15 cellular contexts compared by ENCODE assay signal in the genomic region with DNA sequence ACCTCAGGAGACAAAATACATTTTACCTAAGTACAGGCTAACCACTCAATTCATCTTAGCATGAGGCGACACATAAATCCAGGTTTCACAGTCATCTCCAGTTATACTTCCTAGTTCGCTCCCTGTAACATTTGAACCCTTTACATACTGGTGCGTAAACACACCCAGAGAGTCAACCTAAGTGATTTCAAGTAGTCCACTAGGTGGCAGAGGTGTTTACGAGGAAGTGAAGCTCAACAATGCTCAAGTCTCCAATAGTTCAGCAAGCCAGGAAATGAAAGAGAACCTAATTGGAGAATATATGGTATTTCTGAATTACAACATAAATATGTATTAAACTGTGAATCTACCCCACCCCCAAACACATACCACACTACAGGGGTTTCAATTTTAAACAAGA.
DNase-seq lines count a peak whose midpoint lies in the region; ATAC-seq, FAIRE-seq and TF ChIP-seq lines count a peak whose summit lies in the region.
"Had no signal": no experiment of that assay in that cellular context is flagged by ENCODE, and none has a peak within 500 bp of the region (broad histone marks: within the 10 kb centered on the region; RNA-seq: fewer than 3 reads in every experiment).

No MANE protein-coding gene starts in this region.

- H3K27me3 ChIP-seq in breast epithelium (no peaks in the 10 kb centered on the region), brain microvascular endothelial cell (replicated peaks) (no peaks in the 10 kb centered on the region), small intestine (ENCODE audit: control insufficient read depth in 2 of 2, insufficient read depth in 2 of 2, low read length in 2 of 2) (no peaks in the 10 kb centered on the region)
- no peaks in the 10 kb centered on the region for H3K27me3 ChIP-seq in CD4-positive, alpha-beta memory T cell (ENCODE audit: insufficient read depth, low read length)
- H3K27me3 ChIP-seq: heart left ventricle, SJCRH30, suprapubic skin had no signal

- H3K4me1 ChIP-seq in breast epithelium (no peaks in the 10 kb centered on the region), small intestine (ENCODE audit: control insufficient read depth in 2 of 2, insufficient read depth in 1 of 2, low read depth in 1 of 2, low read length in 1 of 2) (no peaks in the 10 kb centered on the region)
- no peaks in the 10 kb centered on the region for H3K4me1 ChIP-seq in CD4-positive, alpha-beta memory T cell (ENCODE audit: insufficient read depth, low read length)
- H3K4me1 ChIP-seq: SJCRH30 had no signal

- H3K4me3 ChIP-seq in breast epithelium (no peak overlapping the region), brain microvascular endothelial cell (ENCODE audit: low read depth, low read length) (no peak overlapping the region), small intestine (ENCODE audit: low read depth in 1 of 2, low read length in 2 of 2) (no peak overlapping the region)
- H3K4me3 ChIP-seq in CD4-positive, alpha-beta memory T cell (ENCODE audit: low read length in 2 of 2): no peak overlapping the region
- H3K4me3 ChIP-seq: heart left ventricle, SJCRH30, suprapubic skin had no signal

- BruUV-seq in MCF 10A (replicated peaks; lab: Mats Ljungman, UMichigan): no TSS peak

- H3K4me3 Mint-ChIP-seq in MCF 10A (ENCODE audit: unreplicated experiment): no peak overlapping the region
- H3K4me3 Mint-ChIP-seq in naive thymus-derived CD8-positive, alpha-beta T cell: no peak overlapping the region
- H3K4me3 Mint-ChIP-seq in CD4-positive, alpha-beta memory T cell: no peak overlapping the region
- H3K4me3 Mint-ChIP-seq: activated CD8-positive, alpha-beta memory T cell treated with anti-CD3 and anti-CD28 coated beads, Interleukin-2, amount 10 ng/mL, durations not matched to agents 7 days and 5 days; CD8-positive, alpha-beta memory T cell; central memory CD8-positive, alpha-beta T cell; IgD-negative memory B cell had no signal

- no peak overlapping the region for H3K27ac Mint-ChIP-seq in MCF 10A (ENCODE audit: low read depth, unreplicated experiment)
- H3K27ac Mint-ChIP-seq in naive thymus-derived CD8-positive, alpha-beta T cell: no peak overlapping the region
- no peak overlapping the region for H3K27ac Mint-ChIP-seq in CD4-positive, alpha-beta memory T cell
- H3K27ac Mint-ChIP-seq: activated CD8-positive, alpha-beta memory T cell treated with anti-CD3 and anti-CD28 coated beads, Interleukin-2, amount 10 ng/mL, durations not matched to agents 7 days and 5 days; CD8-positive, alpha-beta memory T cell; IgD-negative memory B cell had no signal

- in situ Hi-C loops in brain microvascular endothelial cell (cut with HindIII; ENCODE audit: low pct_ligation_motif_present, low sequenced_read_pairs): no loop called here

- H3K36me3 ChIP-seq in breast epithelium (no peaks in the 10 kb centered on the region), brain microvascular endothelial cell (replicated peaks) (no peaks in the 10 kb centered on the region), small intestine (ENCODE audit: control insufficient read depth in 2 of 2, insufficient read depth in 2 of 2, low read length in 2 of 2) (no peaks in the 10 kb centered on the region)
- no peaks in the 10 kb centered on the region for H3K36me3 ChIP-seq in CD4-positive, alpha-beta memory T cell (ENCODE audit: insufficient read depth, low read length)
- H3K36me3 ChIP-seq: heart left ventricle, SJCRH30, suprapubic skin had no signal

- intact Hi-C loops in MCF 10A (cut with micrococcal nuclease): no loop called here
- intact Hi-C loops in breast epithelium (cut with DNase I; ENCODE audit: low total_unique reads): no loop called here
- intact Hi-C loops in CD4-positive, alpha-beta memory T cell (cut with micrococcal nuclease): no loop called here

- DNase-seq in MCF 10A (ENCODE audit: unreplicated experiment) (peak; percentile 20), breast epithelium (ENCODE audit: low spot score in 2 of 2) (no peak), MV-4-11 (lab: John Stamatoyannopoulos, UW) (peak; percentile 15), brain microvascular endothelial cell (no peak), small intestine (peak; percentile 14)
- no peak for DNase-seq in naive thymus-derived CD8-positive, alpha-beta T cell
- no peak for DNase-seq in CD4-positive, alpha-beta memory T cell
- DNase-seq: activated CD8-positive, alpha-beta memory T cell treated with anti-CD3 and anti-CD28 coated beads, Interleukin-2, amount 10 ng/mL, durations not matched to agents 7 days and 5 days; CD8-positive, alpha-beta memory T cell; heart left ventricle had no signal

- TF ChIP-seq CTCF in MCF 10A (IDR thresholded peaks at IDR 0.05; ENCODE audit: unreplicated experiment) (no peak), breast epithelium (IDR thresholded peaks at IDR 0.05) (no peak), brain microvascular endothelial cell (IDR thresholded peaks at IDR 0.05; ENCODE audit: low read depth, low read length, missing control alignments) (peak; percentile 48)

- H3K4me1 Mint-ChIP-seq in MCF 10A (ENCODE audit: insufficient read depth, unreplicated experiment): peaks cover 23% of the 10 kb centered on the region
- H3K4me1 Mint-ChIP-seq in naive thymus-derived CD8-positive, alpha-beta T cell: no peaks in the 10 kb centered on the region
- no peaks in the 10 kb centered on the region for H3K4me1 Mint-ChIP-seq in CD4-positive, alpha-beta memory T cell
- H3K4me1 Mint-ChIP-seq: CD8-positive, alpha-beta memory T cell; central memory CD8-positive, alpha-beta T cell; IgD-negative memory B cell had no signal

- TF ChIP-seq POLR2A in breast epithelium (IDR thresholded peaks at IDR 0.05): no peak

- H3K9me3 Mint-ChIP-seq in MCF 10A (ENCODE audit: unreplicated experiment): no peaks in the 10 kb centered on the region
- H3K9me3 Mint-ChIP-seq in naive thymus-derived CD8-positive, alpha-beta T cell: peaks cover 0 to 10% (median 6%) of the 10 kb centered on the region in 9 donors
- peaks cover 0 to 9% (median 2%) of the 10 kb centered on the region in 8 donors for H3K9me3 Mint-ChIP-seq in CD4-positive, alpha-beta memory T cell

- no peaks in the 10 kb centered on the region for H3K27me3 Mint-ChIP-seq in MCF 10A (ENCODE audit: insufficient read depth, unreplicated experiment)
- H3K27me3 Mint-ChIP-seq in naive thymus-derived CD8-positive, alpha-beta T cell: no peaks in the 10 kb centered on the region
- no peaks in the 10 kb centered on the region for H3K27me3 Mint-ChIP-seq in CD4-positive, alpha-beta memory T cell
- H3K27me3 Mint-ChIP-seq: activated CD8-positive, alpha-beta memory T cell treated with anti-CD3 and anti-CD28 coated beads, Interleukin-2, amount 10 ng/mL, durations not matched to agents 7 days and 5 days; CD8-positive, alpha-beta memory T cell; central memory CD8-positive, alpha-beta T cell had no signal

- FAIRE-seq in small intestine (lab: Jason Lieb, UNC): no peak

- H3K9me3 ChIP-seq in breast epithelium (no peaks in the 10 kb centered on the region), small intestine (ENCODE audit: control insufficient read depth, low read depth) (no peaks in the 10 kb centered on the region)
- no peaks in the 10 kb centered on the region for H3K9me3 ChIP-seq in CD4-positive, alpha-beta memory T cell (ENCODE audit: control insufficient read depth in 1 of 2, low read length in 2 of 2)
- H3K9me3 ChIP-seq: suprapubic skin had no signal

- 86 to 91% (median 87%) methylated on average over 4 of the region's 4 CpGs for WGBS in small intestine, 3 donors

- ATAC-seq in HG02610 (IDR thresholded peaks at IDR 0.05; ENCODE audit: unreplicated experiment): no peak
- no peak for ATAC-seq in naive thymus-derived CD8-positive, alpha-beta T cell
- ATAC-seq: activated CD8-positive, alpha-beta memory T cell treated with anti-CD3 and anti-CD28 coated beads, Interleukin-2, amount 10 ng/mL, durations not matched to agents 7 days and 5 days; heart left ventricle had no signal

- CTCF ChIA-PET in MCF 10A (lab: Yijun Ruan, JAX): interaction anchor here (0.6 to 1.2 kb wide), 2 partner anchors 50 to 57 kb away, joined by 3 read pairs; no protein-coding TSS in a partner anchor
- CTCF ChIA-PET in CD4-positive, alpha-beta memory T cell (lab: Charles Lee; ENCODE audit: partially characterized antibody): no interaction called here

- H3K27ac ChIP-seq in breast epithelium: no peak overlapping the region
- no peak overlapping the region for H3K27ac ChIP-seq in brain microvascular endothelial cell
- no peak overlapping the region for H3K27ac ChIP-seq in small intestine (ENCODE audit: low read depth in 1 of 2, low read length in 1 of 2)
- no peak overlapping the region for H3K27ac ChIP-seq in CD4-positive, alpha-beta memory T cell (ENCODE audit: low read depth, low read length)
- H3K27ac ChIP-seq: heart left ventricle, SJCRH30, suprapubic skin had no signal

- H3K36me3 Mint-ChIP-seq in MCF 10A (ENCODE audit: insufficient read depth, unreplicated experiment): no peaks in the 10 kb centered on the region
- H3K36me3 Mint-ChIP-seq in naive thymus-derived CD8-positive, alpha-beta T cell: no peaks in the 10 kb centered on the region
- H3K36me3 Mint-ChIP-seq in CD4-positive, alpha-beta memory T cell: no peaks in the 10 kb centered on the region
- H3K36me3 Mint-ChIP-seq: activated CD8-positive, alpha-beta memory T cell treated with anti-CD3 and anti-CD28 coated beads, Interleukin-2, amount 10 ng/mL, durations not matched to agents 7 days and 5 days; CD8-positive, alpha-beta memory T cell; IgD-negative memory B cell had no signal

- POLR2A ChIA-PET in MCF 10A (lab: Yijun Ruan, JAX): no interaction called here
- POLR2A ChIA-PET in naive thymus-derived CD8-positive, alpha-beta T cell (lab: Charles Lee): no interaction called here
- POLR2A ChIA-PET in CD4-positive, alpha-beta memory T cell (lab: Charles Lee; ENCODE audit: partially characterized antibody): no interaction called here

Comparison
In these comparisons a context has a peak if more than half of its experiments do, and no peak if none do; other contexts are left out.
1. DNase-seq: peak in MCF 10A (single experiment), MV-4-11 (single experiment) and small intestine (single experiment); none in breast epithelium (0 of 2), brain microvascular endothelial cell (single experiment), naive thymus-derived CD8-positive, alpha-beta T cell (0 of 10) and CD4-positive, alpha-beta memory T cell (0 of 5).